Comparison of ENCODE assay signal across 10 cellular contexts in genomic region chr10:123150229-123150985, GRCh38. TPM values are rescaled to one million over a fixed set of nuclear protein-coding genes. Genes with fewer than 3 reads are reported as not detected.
DNase-seq lines count a peak whose midpoint lies in the region; TF ChIP-seq lines count a peak whose summit lies in the region.
"Had no signal": no experiment of that assay in that cellular context is flagged by ENCODE, and none has a peak within 500 bp of the region (broad histone marks: within the 10 kb centered on the region; RNA-seq: fewer than 3 reads in every experiment).

No MANE protein-coding gene starts in this region.

- H3K36me3 Mint-ChIP-seq in Caco-2 (ENCODE audit: insufficient read depth, unreplicated experiment) (peaks cover 21% of the 10 kb centered on the region), IgD-negative memory B cell (peaks cover 1% of the 10 kb centered on the region), endodermal cell (ENCODE audit: low read depth) (peaks cover 2% of the 10 kb centered on the region)

- H3K9me3 Mint-ChIP-seq in Caco-2 (ENCODE audit: unreplicated experiment) (no peaks in the 10 kb centered on the region), IgD-negative memory B cell (peaks cover 0 to 9% (median 1%) of the 10 kb centered on the region in 3 donors), endodermal cell (no peaks in the 10 kb centered on the region)

- no peak overlapping the region for H3K9ac ChIP-seq in endodermal cell (ENCODE audit: extremely low read depth, low read length, poor library complexity, severe bottlenecking)

- intact Hi-C loops in Caco-2 (cut with micrococcal nuclease; ENCODE audit: unreplicated experiment) (no loop called here), thyroid gland (cut with DNase I) (loop anchor here (10.0 kb wide), 1 partner anchor 166 kb away; the partner anchor contains the start of gene PSTK)

- no peaks in the 10 kb centered on the region for H3K9me3 ChIP-seq in Caco-2
- no peaks in the 10 kb centered on the region for H3K9me3 ChIP-seq in endodermal cell (ENCODE audit: control insufficient read depth, low read length)
- H3K9me3 ChIP-seq in neuron (ENCODE audit: low read length) = no peaks in the 10 kb centered on the region
- no peaks in the 10 kb centered on the region for H3K9me3 ChIP-seq in thyroid gland

- no TSS peak for BruUV-seq in Caco-2 (replicated peaks; lab: Mats Ljungman, UMichigan)

- no peaks in the 10 kb centered on the region for H3K27me3 ChIP-seq in Caco-2 (replicated peaks; ENCODE audit: control insufficient read depth, insufficient read depth, low read length)
- peaks cover 83% of the 10 kb centered on the region for H3K27me3 ChIP-seq in endodermal cell (ENCODE audit: control insufficient read depth, insufficient read depth, low read length, poor library complexity, severe bottlenecking)
- peaks cover 78% of the 10 kb centered on the region for H3K27me3 ChIP-seq in neuron (ENCODE audit: insufficient read depth, low read length)
- H3K27me3 ChIP-seq in thyroid gland = peaks cover 56% of the 10 kb centered on the region

- H3K27me3 Mint-ChIP-seq in Caco-2 (ENCODE audit: insufficient read depth, unreplicated experiment) (peaks cover 5% of the 10 kb centered on the region), IgD-negative memory B cell (peaks cover 46% of the 10 kb centered on the region), endodermal cell (ENCODE audit: insufficient read depth) (peaks cover 82% of the 10 kb centered on the region)

- no peak for TF ChIP-seq CTCF in Caco-2 (IDR thresholded peaks at IDR 0.05; ENCODE audit: insufficient read depth in 1 of 2, low read depth in 1 of 2, low read length in 1 of 2, severe bottlenecking in 1 of 2, unreplicated experiment in 1 of 2)
- TF ChIP-seq CTCF in endodermal cell (conservative IDR thresholded peaks at IDR 0.05) = no peak
- no peak for TF ChIP-seq CTCF in thyroid gland (IDR thresholded peaks at IDR 0.05)

- H3K27ac ChIP-seq in endodermal cell (ENCODE audit: low read depth, low read length) = no peak overlapping the region
- no peak overlapping the region for H3K27ac ChIP-seq in thyroid gland
- H3K27ac ChIP-seq: dorsolateral prefrontal cortex, SJSA1 had no signal

- POLR2A ChIA-PET in Caco-2 (lab: Charles Lee) = interaction anchor here (1.1 kb wide), 1 partner anchor 10 kb away, joined by 3 read pairs; no protein-coding TSS in a partner anchor

- H2AFZ ChIP-seq in neuron (ENCODE audit: low read depth, low read length) = peak overlapping the region; percentile 81

- H3K27ac Mint-ChIP-seq in Caco-2 (ENCODE audit: unreplicated experiment) (no peak overlapping the region), IgD-negative memory B cell (peak overlapping the region; percentile 88 to 95 (median 90)), endodermal cell (no peak overlapping the region)

- H3K4me1 Mint-ChIP-seq in Caco-2 (ENCODE audit: low read depth, unreplicated experiment) (peaks cover 13% of the 10 kb centered on the region), IgD-negative memory B cell (peaks cover 22 to 43% (median 25%) of the 10 kb centered on the region in 3 donors), endodermal cell (peaks cover 24% of the 10 kb centered on the region)

- no peaks in the 10 kb centered on the region for H3K36me3 ChIP-seq in Caco-2 (ENCODE audit: control insufficient read depth, insufficient read depth, low read length)
- H3K36me3 ChIP-seq in endodermal cell (ENCODE audit: control insufficient read depth, insufficient read depth, low read length) = peaks cover 4% of the 10 kb centered on the region
- H3K36me3 ChIP-seq in neuron (ENCODE audit: insufficient read depth, low read length) = peaks cover 5% of the 10 kb centered on the region
- H3K36me3 ChIP-seq in thyroid gland = no peaks in the 10 kb centered on the region

- no peak for TF ChIP-seq POLR2A in thyroid gland (IDR thresholded peaks at IDR 0.05)

- 6 to 12% methylated on average over 4 to 33 of the region's 34 CpGs for WGBS in endodermal cell (ENCODE audit: insufficient coverage in 1 of 2, insufficient read length in 1 of 2), 2 experiments
- 8 to 12% methylated on average over 23 to 24 of the region's 34 CpGs for WGBS in thyroid gland, 2 donors

- peaks cover 17% of the 10 kb centered on the region for H3K4me1 ChIP-seq in Caco-2
- H3K4me1 ChIP-seq in endodermal cell (ENCODE audit: control insufficient read depth, insufficient read depth, low read length) = peaks cover 3% of the 10 kb centered on the region
- peaks cover 34% of the 10 kb centered on the region for H3K4me1 ChIP-seq in neuron (ENCODE audit: insufficient read depth, low read length)
- peaks cover 11 to 51% of the 10 kb centered on the region in 2 donors for H3K4me1 ChIP-seq in thyroid gland

- peak overlapping the region; percentile 46 for H3K4me3 ChIP-seq in Caco-2 (ENCODE audit: low read depth, low read length)
- H3K4me3 ChIP-seq in endodermal cell (ENCODE audit: low read length) = peak overlapping the region; percentile 73
- peak overlapping the region; percentile 53 for H3K4me3 ChIP-seq in neuron (ENCODE audit: low read length)
- H3K4me3 ChIP-seq in thyroid gland (replicated peaks in 1 of 3) = peak overlapping the region in 1 of 3 donors; percentile 29

- H3K4me3 Mint-ChIP-seq in Caco-2 (ENCODE audit: unreplicated experiment) (peak overlapping the region; percentile 71), IgD-negative memory B cell (peak overlapping the region; percentile 72 to 88 (median 82)), endodermal cell (peak overlapping the region; percentile 59)

- DNase-seq in Caco-2 (peak; percentile 73 to 78), endodermal cell (no peak), HPDE6-E6E7 (ENCODE audit: extremely low spot score) (no peak), activated gamma-delta T cell treated with Interleukin-2 at 50 U/mL for 16 hours (no peak), thyroid gland (no peak)
- no peak for DNase-seq in NK-92 treated with Interleukin-12 subunit alpha and Interleukin-12 subunit beta, amount 100 ng/mL, for 24 hours (lab: John Stamatoyannopoulos, UW)
- DNase-seq: dorsolateral prefrontal cortex had no signal

- CTCF ChIA-PET in Caco-2 (lab: Charles Lee) = interaction anchor here (1.1 to 1.9 kb wide), 2 partner anchors 17 to 134 kb away, joined by 3 to 8 read pairs; no protein-coding TSS in a partner anchor

RNA-seq across cellular contexts. Expression of gene HMX2, which starts 2.5 kb away (rescaled TPM):
- 1.4 and 1.7 TPM in 2 replicates for total RNA-seq in Caco-2 (2022)
- not detected for polyA plus RNA-seq in IgD-negative memory B cell
- not detected for total RNA-seq in endodermal cell
- polyA plus RNA-seq in endodermal cell (2013, experiment 1 of 2) = 0.21 TPM
- polyA plus RNA-seq in endodermal cell (2013, experiment 2 of 2) = not detected
- total RNA-seq in thyroid gland = not detected
- total RNA-seq: dorsolateral prefrontal cortex had no signal

RNA-seq across cellular contexts. Expression of gene BUB3, which starts 3.8 kb away (rescaled TPM):
- total RNA-seq in Caco-2 (2022) (129 and 141 TPM in 2 replicates), endodermal cell (100 to 1,000 TPM; 113 to 130 TPM), thyroid gland (100 to 1,000 TPM in 1 of 4 donors, 10 to 100 TPM in 3; 67.9 to 117 (median 88.0) TPM)
- polyA plus RNA-seq in IgD-negative memory B cell = 148 TPM
- 169 TPM for polyA plus RNA-seq in endodermal cell (2013, experiment 1 of 2)
- 153 TPM for polyA plus RNA-seq in endodermal cell (2013, experiment 2 of 2)

RNA-seq across cellular contexts. Expression of gene HMX3, which starts 14.6 kb away (rescaled TPM):
- total RNA-seq in Caco-2 (2022) (not detected in 2 replicates), endodermal cell (not detected), thyroid gland (not detected)
- polyA plus RNA-seq in IgD-negative memory B cell = not detected
- polyA plus RNA-seq in endodermal cell (2013, experiment 1 of 2) = not detected
- not detected for polyA plus RNA-seq in endodermal cell (2013, experiment 2 of 2)
- total RNA-seq: dorsolateral prefrontal cortex had no signal

Comparison
In these comparisons a context has a peak if more than half of its experiments do, and no peak if none do; other contexts are left out.
1. DNase-seq: peak in Caco-2 (2 of 2); none in endodermal cell (single experiment), HPDE6-E6E7 (single experiment), activated gamma-delta T cell treated with Interleukin-2 at 50 U/mL for 16 hours (single experiment), NK-92 treated with Interleukin-12 subunit alpha and Interleukin-12 subunit beta, amount 100 ng/mL, for 24 hours (single experiment) and thyroid gland (0 of 2).
2. H3K27ac Mint-ChIP-seq: peak in IgD-negative memory B cell (3 of 3); none in Caco-2 (single experiment) and endodermal cell (single experiment).
3. Peak in every context shown above with its lines, with median percentiles within 50 percentile points of each other: H3K4me3 Mint-ChIP-seq.